In genomic region chr5:58276431-58276830, GRCh38 we compare ENCODE assay signal across 41 cellular contexts.
"Had no signal": no experiment of that assay in that cellular context is flagged by ENCODE, and none has a peak within 500 bp of the region (broad histone marks: within the 10 kb centered on the region; RNA-seq: fewer than 3 reads in every experiment).

No MANE protein-coding gene starts in this region.

- H3K27ac Mint-ChIP-seq: activated naive CD4-positive, alpha-beta T cell treated with anti-CD3 and anti-CD28 coated beads for 36 hours; activated naive CD4-positive, alpha-beta T cell treated with anti-CD3 and anti-CD28 coated beads, Interleukin-2, amount 10 ng/mL, durations not matched to agents 7 days and 5 days; activated naive CD4-positive, alpha-beta T cell treated with anti-CD3 and anti-CD28 coated beads, Interleukin-2, amount 50 U/mL, for 24 hours; activated naive CD4-positive, alpha-beta T cell treated with anti-CD3 and anti-CD28 coated beads, Interleukin-2, amount 50 U/mL, for 72 hours; activated naive CD8-positive, alpha-beta T cell; activated naive CD8-positive, alpha-beta T cell treated with anti-CD3 and anti-CD28 coated beads for 36 hours; activated naive CD8-positive, alpha-beta T cell treated with anti-CD3 and anti-CD28 coated beads, Interleukin-2, amount 10 ng/mL, durations not matched to agents 7 days and 5 days; activated naive CD8-positive, alpha-beta T cell treated with anti-CD3 and anti-CD28 coated beads, Interleukin-2, amount 50 U/mL, for 24 hours; activated T-cell treated with anti-CD3 and anti-CD28 coated beads, Interleukin-2, amount 50 U/mL, for 24 hours; activated T-cell treated with anti-CD3 and anti-CD28 coated beads, Interleukin-2, amount 50 U/mL, for 72 hours; activated T-helper 1 cell treated with anti-CD3 and anti-CD28 coated beads, Interleukin-12 subunit alpha, Interleukin-12 subunit beta, Interleukin-2, Interleukin-4 antibody, amounts not matched to agents 30 ng/mL and 10 ng/mL and 1 ng/mL, durations not matched to agents 14 hours and 24 hours and 36 hours; activated T-helper 17 cell treated with anti-CD3 and anti-CD28 coated beads, Interleukin-2, amount 50 U/mL, for 72 hours; activated T-helper 2 cell treated with anti-CD3 and anti-CD28 coated beads, Interferon-gamma antibody, Interleukin-2, Interleukin-4, amounts not matched to agents 10 μg/mL and 5 μg/mL and 100 μg/mL, durations not matched to agents 14 hours and 24 hours and 36 hours; brain had no signal

- H3K27me3 ChIP-seq: adrenal gland, ascending aorta, body of pancreas, brain microvascular endothelial cell, breast epithelium, cardiac muscle cell had no signal

- H3K4me3 ChIP-seq: adrenal gland, ascending aorta, body of pancreas, breast epithelium, cardiac muscle cell had no signal

- H3K4me3 Mint-ChIP-seq: activated naive CD4-positive, alpha-beta T cell treated with anti-CD3 and anti-CD28 coated beads for 36 hours; activated naive CD4-positive, alpha-beta T cell treated with anti-CD3 and anti-CD28 coated beads, Interleukin-2, amount 10 ng/mL, durations not matched to agents 7 days and 5 days; activated naive CD4-positive, alpha-beta T cell treated with anti-CD3 and anti-CD28 coated beads, Interleukin-2, amount 50 U/mL, for 24 hours; activated naive CD8-positive, alpha-beta T cell; activated naive CD8-positive, alpha-beta T cell treated with anti-CD3 and anti-CD28 coated beads for 36 hours; activated naive CD8-positive, alpha-beta T cell treated with anti-CD3 and anti-CD28 coated beads, Interleukin-2, amount 10 ng/mL, durations not matched to agents 7 days and 5 days; activated naive CD8-positive, alpha-beta T cell treated with anti-CD3 and anti-CD28 coated beads, Interleukin-2, amount 50 U/mL, for 24 hours; activated T-cell treated with anti-CD3 and anti-CD28 coated beads, Interleukin-2, amount 50 U/mL, for 24 hours; activated T-cell treated with anti-CD3 and anti-CD28 coated beads, Interleukin-2, amount 50 U/mL, for 4 hours; activated T-cell treated with anti-CD3 and anti-CD28 coated beads, Interleukin-2, amount 50 U/mL, for 72 hours; activated T-helper 1 cell treated with anti-CD3 and anti-CD28 coated beads, Interleukin-12 subunit alpha, Interleukin-12 subunit beta, Interleukin-2, Interleukin-4 antibody, amounts not matched to agents 30 ng/mL and 10 ng/mL and 1 ng/mL, durations not matched to agents 14 hours and 24 hours and 36 hours; activated T-helper 17 cell treated with anti-CD3 and anti-CD28 coated beads, Interleukin-2, amount 50 U/mL, for 72 hours; brain; central memory CD8-positive, alpha-beta T cell had no signal

- H3K4me1 ChIP-seq: adrenal gland, body of pancreas, breast epithelium had no signal

- H3K9me3 Mint-ChIP-seq: activated naive CD4-positive, alpha-beta T cell treated with anti-CD3 and anti-CD28 coated beads for 36 hours; activated naive CD4-positive, alpha-beta T cell treated with anti-CD3 and anti-CD28 coated beads, Interleukin-2, amount 10 ng/mL, durations not matched to agents 7 days and 5 days; activated naive CD4-positive, alpha-beta T cell treated with anti-CD3 and anti-CD28 coated beads, Interleukin-2, amount 50 U/mL, for 24 hours; activated naive CD4-positive, alpha-beta T cell treated with anti-CD3 and anti-CD28 coated beads, Interleukin-2, amount 50 U/mL, for 72 hours; activated naive CD8-positive, alpha-beta T cell treated with anti-CD3 and anti-CD28 coated beads for 36 hours; activated naive CD8-positive, alpha-beta T cell treated with anti-CD3 and anti-CD28 coated beads, Interleukin-2, amount 10 ng/mL, durations not matched to agents 7 days and 5 days; activated naive CD8-positive, alpha-beta T cell treated with anti-CD3 and anti-CD28 coated beads, Interleukin-2, amount 50 U/mL, for 24 hours; activated T-cell treated with anti-CD3 and anti-CD28 coated beads, Interleukin-2, amount 50 U/mL, for 24 hours; activated T-cell treated with anti-CD3 and anti-CD28 coated beads, Interleukin-2, amount 50 U/mL, for 4 hours; activated T-cell treated with anti-CD3 and anti-CD28 coated beads, Interleukin-2, amount 50 U/mL, for 72 hours; activated T-helper 1 cell treated with anti-CD3 and anti-CD28 coated beads, Interleukin-12 subunit alpha, Interleukin-12 subunit beta, Interleukin-2, Interleukin-4 antibody, amounts not matched to agents 30 ng/mL and 10 ng/mL and 1 ng/mL, durations not matched to agents 14 hours and 24 hours and 36 hours; activated T-helper 17 cell treated with anti-CD3 and anti-CD28 coated beads, Interleukin-2, amount 50 U/mL, for 72 hours; activated T-helper 2 cell treated with anti-CD3 and anti-CD28 coated beads, Interferon-gamma antibody, Interleukin-2, Interleukin-4, amounts not matched to agents 10 μg/mL and 5 μg/mL and 100 μg/mL, durations not matched to agents 14 hours and 24 hours and 36 hours had no signal

- H3K27me3 Mint-ChIP-seq: activated naive CD8-positive, alpha-beta T cell treated with anti-CD3 and anti-CD28 coated beads, Interleukin-2, amount 10 ng/mL, durations not matched to agents 7 days and 5 days; brain; central memory CD8-positive, alpha-beta T cell had no signal

- H3K27ac ChIP-seq: adrenal gland, ascending aorta, body of pancreas, brain microvascular endothelial cell, breast epithelium, cardiac muscle cell had no signal

- DNase-seq: activated effector memory CD4-positive, alpha-beta T cell treated with anti-CD3 and anti-CD28 coated beads, Interleukin-2, amount 50 U/mL, for 16 hours; activated effector memory CD4-positive, alpha-beta T cell treated with Interleukin-2 at 50 U/mL for 16 hours; activated gamma-delta T cell; activated gamma-delta T cell treated with Interleukin-2 at 50 U/mL for 16 hours; activated naive CD4-positive, alpha-beta T cell; activated naive CD4-positive, alpha-beta T cell treated with anti-CD3 and anti-CD28 coated beads for 36 hours; activated naive CD4-positive, alpha-beta T cell treated with anti-CD3 and anti-CD28 coated beads, Interleukin-2, amount 10 ng/mL, durations not matched to agents 7 days and 5 days; activated naive CD4-positive, alpha-beta T cell treated with anti-CD3 and anti-CD28 coated beads, Interleukin-2, amount 50 U/mL, for 16 hours; activated naive CD4-positive, alpha-beta T cell treated with Interleukin-2 at 50 U/mL for 16 hours; activated naive CD8-positive, alpha-beta T cell treated with anti-CD3 and anti-CD28 coated beads for 36 hours; activated naive CD8-positive, alpha-beta T cell treated with anti-CD3 and anti-CD28 coated beads, Interleukin-2, amount 10 ng/mL, durations not matched to agents 7 days and 5 days; activated naive CD8-positive, alpha-beta T cell treated with anti-CD3 and anti-CD28 coated beads, Interleukin-2, amount 50 U/mL, for 24 hours; activated T-cell treated with anti-CD3 and anti-CD28 coated beads for 4 hours; activated T-cell treated with anti-CD3 and anti-CD28 coated beads, Interleukin-2, amount 50 U/mL, for 1 hour; activated T-cell treated with anti-CD3 and anti-CD28 coated beads, Interleukin-2, amount 50 U/mL, for 24 hours; activated T-cell treated with anti-CD3 and anti-CD28 coated beads, Interleukin-2, amount 50 U/mL, for 4 hours; activated T-cell treated with anti-CD3 and anti-CD28 coated beads, Interleukin-2, amount 50 U/mL, for 48 hours; activated T-cell treated with anti-CD3 and anti-CD28 coated beads, Interleukin-2, amount 50 U/mL, for 72 hours; adrenal gland; amniotic stem cell; amygdala; anterior cingulate cortex; aorta; body of pancreas; brain microvascular endothelial cell; caudate nucleus; central memory CD4-positive, alpha-beta T cell; cerebellar nuclear complex had no signal

- H3K4me1 Mint-ChIP-seq: activated naive CD4-positive, alpha-beta T cell treated with anti-CD3 and anti-CD28 coated beads, Interleukin-2, amount 10 ng/mL, durations not matched to agents 7 days and 5 days; activated naive CD4-positive, alpha-beta T cell treated with anti-CD3 and anti-CD28 coated beads, Interleukin-2, amount 50 U/mL, for 24 hours; activated naive CD8-positive, alpha-beta T cell treated with anti-CD3 and anti-CD28 coated beads for 36 hours; activated naive CD8-positive, alpha-beta T cell treated with anti-CD3 and anti-CD28 coated beads, Interleukin-2, amount 10 ng/mL, durations not matched to agents 7 days and 5 days; activated naive CD8-positive, alpha-beta T cell treated with anti-CD3 and anti-CD28 coated beads, Interleukin-2, amount 50 U/mL, for 24 hours; activated T-helper 17 cell treated with anti-CD3 and anti-CD28 coated beads, Interleukin-2, amount 50 U/mL, for 72 hours; central memory CD8-positive, alpha-beta T cell had no signal

- H3K36me3 ChIP-seq: adrenal gland, ascending aorta, brain microvascular endothelial cell, breast epithelium, cardiac muscle cell had no signal

- H3K36me3 Mint-ChIP-seq: activated naive CD4-positive, alpha-beta T cell treated with anti-CD3 and anti-CD28 coated beads, Interleukin-2, amount 10 ng/mL, durations not matched to agents 7 days and 5 days; activated naive CD4-positive, alpha-beta T cell treated with anti-CD3 and anti-CD28 coated beads, Interleukin-2, amount 50 U/mL, for 24 hours; activated naive CD4-positive, alpha-beta T cell treated with anti-CD3 and anti-CD28 coated beads, Interleukin-2, amount 50 U/mL, for 72 hours; activated naive CD8-positive, alpha-beta T cell; activated naive CD8-positive, alpha-beta T cell treated with anti-CD3 and anti-CD28 coated beads for 36 hours; activated naive CD8-positive, alpha-beta T cell treated with anti-CD3 and anti-CD28 coated beads, Interleukin-2, amount 10 ng/mL, durations not matched to agents 7 days and 5 days; brain had no signal

- H3K9me3 ChIP-seq: ascending aorta, body of pancreas, breast epithelium had no signal

- ATAC-seq: activated naive CD4-positive, alpha-beta T cell treated with anti-CD3 and anti-CD28 coated beads, Interleukin-2, amount 50 U/mL, for 72 hours; activated naive CD8-positive, alpha-beta T cell treated with anti-CD3 and anti-CD28 coated beads, Interleukin-2, amount 50 U/mL, for 24 hours; activated T-cell treated with anti-CD3 and anti-CD28 coated beads, Interleukin-2, amount 50 U/mL, for 4 hours; activated T-cell treated with anti-CD3 and anti-CD28 coated beads, Interleukin-2, amount 50 U/mL, for 72 hours; activated T-helper 17 cell treated with anti-CD3 and anti-CD28 coated beads, Interleukin-2, amount 50 U/mL, for 72 hours; body of pancreas had no signal

- FAIRE-seq: astrocyte, bronchial epithelial cell had no signal
